In the genomic region with DNA sequence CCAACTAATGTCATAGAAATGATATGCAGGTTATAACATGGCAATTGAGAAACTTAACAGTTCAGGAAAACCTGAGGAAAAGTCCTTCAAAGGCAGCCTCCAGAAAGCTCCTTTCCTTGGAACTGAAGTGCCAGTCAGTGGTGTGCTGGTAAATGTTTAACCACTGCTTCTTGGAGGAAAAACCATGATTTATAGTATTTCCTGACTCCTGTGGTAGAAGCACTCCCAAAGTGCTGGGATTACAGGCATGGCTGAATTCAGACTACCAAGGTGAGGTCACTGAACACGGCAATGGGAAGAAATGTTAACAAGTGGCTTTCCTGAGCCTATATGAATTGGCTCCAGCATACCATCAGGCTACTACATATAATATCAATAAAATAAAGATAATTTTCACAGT, we compare ENCODE assay signal across 19 cellular contexts. TPM values are rescaled to one million over a fixed set of nuclear protein-coding genes. Genes with fewer than 3 reads are reported as not detected.
DNase-seq lines count a peak whose midpoint lies in the region; ATAC-seq, FAIRE-seq and TF ChIP-seq lines count a peak whose summit lies in the region.
"Had no signal": no experiment of that assay in that cellular context is flagged by ENCODE, and none has a peak within 500 bp of the region (broad histone marks: within the 10 kb centered on the region; RNA-seq: fewer than 3 reads in every experiment).

No MANE protein-coding gene starts in this region.

- H3K27ac Mint-ChIP-seq in Calu3 (ENCODE audit: unreplicated experiment) (no peak overlapping the region), nephron progenitor cell (no peak overlapping the region)
- no peak overlapping the region for H3K27ac Mint-ChIP-seq in CD8-positive, alpha-beta memory T cell

- H3F3A ChIP-seq in PC-3 (ENCODE audit: low read length, unreplicated experiment): no peaks in the 10 kb centered on the region

- intact Hi-C loops in Calu3 (cut with micrococcal nuclease; ENCODE audit: unreplicated experiment): loop anchor here (10.0 kb wide), 1 partner anchor 420 kb away; the partner anchor contains the start of gene COL24A1
- intact Hi-C loops in PC-3 (cut with micrococcal nuclease): no loop called here
- intact Hi-C loops in kidney (cut with DNase I): no loop called here

- no peak for TF ChIP-seq CTCF in Calu3 (IDR thresholded peaks at IDR 0.05; ENCODE audit: unreplicated experiment)
- TF ChIP-seq CTCF in PC-3 (conservative IDR thresholded peaks at IDR 0.05; ENCODE audit: low read depth, low read length): no peak
- TF ChIP-seq CTCF in kidney (IDR thresholded peaks at IDR 0.05; ENCODE audit: borderline replicate concordance, extremely low read depth, insufficient read depth): no peak
- no peak for TF ChIP-seq CTCF in nephron progenitor cell (IDR thresholded peaks at IDR 0.05)

- DNase-seq in Calu3: peak; percentile 5
- no peak for DNase-seq in PC-3
- DNase-seq in kidney: no peak
- peak; percentile 5 for DNase-seq in nephron progenitor cell
- no peak for DNase-seq in foreskin melanocyte
- DNase-seq in NCI-H446 (lab: John Stamatoyannopoulos, UW): no peak
- DNase-seq in trophoblast cell: no peak
- DNase-seq in CD8-positive, alpha-beta memory T cell: no peak
- DNase-seq: C1 segment of cervical spinal cord, MM.1S, NCI-H1092 treated with DMSO at 0.1 percent for 48 hours, NCI-H1694 treated with DMSO at 0.1 percent for 48 hours, NCI-H2107, NCI-H446 treated with DMSO at 0.1 percent for 48 hours, NCI-H748 treated with DMSO at 0.1 percent for 48 hours, OCI-M1, SJCRH30 had no signal

- H3K9me2 ChIP-seq in PC-3 (replicated peaks; ENCODE audit: low read length): no peaks in the 10 kb centered on the region

- no peak overlapping the region for H4K12ac ChIP-seq in trophoblast cell (ENCODE audit: low read depth, low read length)

- peak; percentile 85 for FAIRE-seq in kidney (lab: Jason Lieb, UNC)
- FAIRE-seq: A204.1, H1 had no signal

- H2AK5ac ChIP-seq in trophoblast cell (ENCODE audit: low read length): no peak overlapping the region

- no peaks in the 10 kb centered on the region for H3K4me1 ChIP-seq in PC-3 (ENCODE audit: insufficient read depth, low read length)
- H3K4me1 ChIP-seq in kidney (ENCODE audit: control insufficient read depth in 1 of 2, insufficient read depth in 1 of 2, low read depth in 1 of 2, low read length in 2 of 2): no peaks in the 10 kb centered on the region
- no peaks in the 10 kb centered on the region for H3K4me1 ChIP-seq in trophoblast cell (ENCODE audit: control insufficient read depth in 1 of 2, insufficient read depth in 2 of 2, low read length in 2 of 2)
- no peaks in the 10 kb centered on the region for H3K4me1 ChIP-seq in CD8-positive, alpha-beta memory T cell (ENCODE audit: insufficient read depth, low read length)
- H3K4me1 ChIP-seq: SJCRH30 had no signal

- H2BK120ac ChIP-seq in trophoblast cell (ENCODE audit: insufficient read depth, low read length, poor library complexity): no peak overlapping the region

- no CpG with 5 or more reads among the region's 1 CpG for WGBS in trophoblast cell (ENCODE audit: extremely low coverage, insufficient coverage, insufficient read length)

- H2BK12ac ChIP-seq in trophoblast cell (ENCODE audit: low read length): no peak overlapping the region

- H3K4ac ChIP-seq in trophoblast cell (ENCODE audit: low read depth, low read length): no peak overlapping the region

- H3K9me3 Mint-ChIP-seq in Calu3 (ENCODE audit: low read depth, unreplicated experiment) (no peaks in the 10 kb centered on the region), nephron progenitor cell (no peaks in the 10 kb centered on the region)
- no peaks in the 10 kb centered on the region for H3K9me3 Mint-ChIP-seq in CD8-positive, alpha-beta memory T cell

- H3K4me2 ChIP-seq in PC-3 (ENCODE audit: low read length) (no peak overlapping the region), trophoblast cell (ENCODE audit: low read length) (no peak overlapping the region)

- H4K91ac ChIP-seq in trophoblast cell (ENCODE audit: low read depth, low read length): no peak overlapping the region

- H4K8ac ChIP-seq in trophoblast cell (ENCODE audit: low read depth, low read length): no peak overlapping the region

- H3K4me3 ChIP-seq in PC-3 (ENCODE audit: low read length) (no peak overlapping the region), kidney (ENCODE audit: low read length in 2 of 2) (no peak overlapping the region), trophoblast cell (ENCODE audit: low read depth, low read length) (no peak overlapping the region)
- no peak overlapping the region for H3K4me3 ChIP-seq in CD8-positive, alpha-beta memory T cell (ENCODE audit: low read length)
- H3K4me3 ChIP-seq: SJCRH30 had no signal

- H3K27me3 ChIP-seq in PC-3 (ENCODE audit: low read length) (no peaks in the 10 kb centered on the region), trophoblast cell (ENCODE audit: insufficient read depth, low read length) (no peaks in the 10 kb centered on the region)
- peaks cover 4% of the 10 kb centered on the region for H3K27me3 ChIP-seq in CD8-positive, alpha-beta memory T cell (ENCODE audit: insufficient read depth, low read length, poor library complexity, severe bottlenecking)
- H3K27me3 ChIP-seq: SJCRH30 had no signal

- no peak for ATAC-seq in PC-3

- H3K79me2 ChIP-seq in PC-3 (ENCODE audit: low read length) (no peaks in the 10 kb centered on the region), trophoblast cell (ENCODE audit: control insufficient read depth, insufficient read depth, low read length, poor library complexity) (no peaks in the 10 kb centered on the region)

- H3K79me1 ChIP-seq in trophoblast cell (ENCODE audit: low read length): no peaks in the 10 kb centered on the region

- H3K36me3 Mint-ChIP-seq in Calu3 (ENCODE audit: insufficient read depth, unreplicated experiment) (no peaks in the 10 kb centered on the region), nephron progenitor cell (ENCODE audit: low read depth) (no peaks in the 10 kb centered on the region)
- no peaks in the 10 kb centered on the region for H3K36me3 Mint-ChIP-seq in CD8-positive, alpha-beta memory T cell

- peak overlapping the region; percentile 26; the same call in 1 of the 2 replicates for H2AFZ ChIP-seq in PC-3 (ENCODE audit: low read length)
- H2AFZ ChIP-seq in trophoblast cell (ENCODE audit: insufficient read depth, low read length, poor library complexity): no peak overlapping the region

- POLR2A ChIA-PET in PC-3 (lab: Charles Lee; ENCODE audit: unreplicated experiment): no interaction called here
- POLR2A ChIA-PET in CD8-positive, alpha-beta memory T cell (lab: Charles Lee): no interaction called here

- H3K4me1 Mint-ChIP-seq in Calu3 (ENCODE audit: low read depth, unreplicated experiment) (peaks cover 8% of the 10 kb centered on the region), nephron progenitor cell (peaks cover 5% of the 10 kb centered on the region)
- H3K4me1 Mint-ChIP-seq in CD8-positive, alpha-beta memory T cell: no peaks in the 10 kb centered on the region

- H3K14ac ChIP-seq in trophoblast cell (ENCODE audit: low read length): no peak overlapping the region

- no TSS peak for BruUV-seq in Calu3 (replicated peaks; lab: Mats Ljungman, UMichigan)
- no TSS peak for BruUV-seq in PC-3 (replicated peaks; lab: Mats Ljungman, UMichigan)

- no peak overlapping the region for H3K27ac ChIP-seq in PC-3 (ENCODE audit: low read length)
- H3K27ac ChIP-seq in kidney (ENCODE audit: low read depth in 2 of 2, low read length in 2 of 2): no peak overlapping the region
- no peak overlapping the region for H3K27ac ChIP-seq in trophoblast cell (ENCODE audit: low read depth, low read length)
- H3K27ac ChIP-seq in CD8-positive, alpha-beta memory T cell (ENCODE audit: low read depth, low read length): no peak overlapping the region
- H3K27ac ChIP-seq: SJCRH30 had no signal

- H3K23ac ChIP-seq in trophoblast cell (ENCODE audit: low read length): no peak overlapping the region

- H3K27me3 Mint-ChIP-seq in Calu3 (ENCODE audit: unreplicated experiment) (no peaks in the 10 kb centered on the region), nephron progenitor cell (ENCODE audit: low read depth, poor library complexity) (no peaks in the 10 kb centered on the region)
- H3K27me3 Mint-ChIP-seq in CD8-positive, alpha-beta memory T cell: peaks cover 3 to 15% of the 10 kb centered on the region in 2 donors

- no peak overlapping the region for H2BK5ac ChIP-seq in trophoblast cell (ENCODE audit: low read depth, low read length, poor library complexity)

- H3K9ac ChIP-seq in PC-3 (ENCODE audit: low read length) (no peak overlapping the region), kidney (ENCODE audit: low read length in 2 of 2) (no peak overlapping the region), trophoblast cell (ENCODE audit: low read length) (no peak overlapping the region)

- H3K4me3 Mint-ChIP-seq in Calu3 (ENCODE audit: low read depth, unreplicated experiment) (no peak overlapping the region), nephron progenitor cell (no peak overlapping the region)
- H3K4me3 Mint-ChIP-seq in CD8-positive, alpha-beta memory T cell: no peak overlapping the region

- H3K36me3 ChIP-seq in PC-3 (ENCODE audit: low read depth, low read length) (no peaks in the 10 kb centered on the region), kidney (ENCODE audit: control insufficient read depth in 1 of 2, insufficient read depth in 2 of 2, low read length in 2 of 2) (no peaks in the 10 kb centered on the region), trophoblast cell (ENCODE audit: control insufficient read depth in 1 of 2, insufficient read depth in 2 of 2, low read length in 2 of 2) (no peaks in the 10 kb centered on the region)
- no peaks in the 10 kb centered on the region for H3K36me3 ChIP-seq in CD8-positive, alpha-beta memory T cell (ENCODE audit: insufficient read depth, low read length)
- H3K36me3 ChIP-seq: SJCRH30 had no signal

- no peaks in the 10 kb centered on the region for H4K20me1 ChIP-seq in PC-3 (ENCODE audit: low read length)

- H3K18ac ChIP-seq in trophoblast cell (ENCODE audit: low read length): no peak overlapping the region

- CTCF ChIA-PET in Calu3 (lab: Charles Lee): interaction anchor here (0.6 kb wide), 1 partner anchor 27 kb away, joined by 3 read pairs; the partner anchor contains the start of gene ZNHIT6
- CTCF ChIA-PET in PC-3 (lab: Charles Lee): no interaction called here
- CTCF ChIA-PET in CD8-positive, alpha-beta memory T cell (lab: Charles Lee): no interaction called here

- H3K9me3 ChIP-seq in PC-3 (ENCODE audit: low read length): no peaks in the 10 kb centered on the region
- no peaks in the 10 kb centered on the region for H3K9me3 ChIP-seq in kidney (ENCODE audit: control insufficient read depth in 1 of 2, low read length in 2 of 2)
- no peaks in the 10 kb centered on the region for H3K9me3 ChIP-seq in trophoblast cell (ENCODE audit: insufficient read depth, low read depth, low read length)
- no peaks in the 10 kb centered on the region for H3K9me3 ChIP-seq in CD8-positive, alpha-beta memory T cell (ENCODE audit: low read length)
- H3K9me3 ChIP-seq: SJCRH30 had no signal

RNA-seq across cellular contexts. Expression of gene ZNHIT6, which starts 26.7 kb away (rescaled TPM):
- total RNA-seq in Calu3 (2022) (41.2 and 43.5 TPM in 2 replicates), PC-3 (2014; rRNA removed) (18.3 and 21.1 TPM in 2 replicates), kidney (17.5 TPM)
- polyA plus RNA-seq in kidney (ENCODE audit: insufficient read depth, low read depth, low replicate concordance): 5.8 TPM
- polyA plus RNA-seq in trophoblast cell (2013): 7.8 and 8.2 TPM in 2 replicates
- total RNA-seq in CD8-positive, alpha-beta memory T cell: 10 to 100 TPM; 35.5 to 37.5 TPM
- 17.5 TPM for polyA plus RNA-seq in CD8-positive, alpha-beta memory T cell

Comparison
In these comparisons a context has a peak if more than half of its experiments do, and no peak if none do; other contexts are left out.
1. DNase-seq: peak in Calu3 (single experiment) and nephron progenitor cell (single experiment); none in PC-3 (single experiment), kidney (single experiment), foreskin melanocyte (single experiment), NCI-H446 (0 of 2), trophoblast cell (0 of 2) and CD8-positive, alpha-beta memory T cell (0 of 5).